9 cellular contexts compared by ENCODE assay signal in genomic region chr10:87861034-87861433, GRCh38. TPM values are rescaled to one million over a fixed set of nuclear protein-coding genes. Genes with fewer than 3 reads are reported as not detected.
DNase-seq lines count a peak whose midpoint lies in the region; ATAC-seq, FAIRE-seq and TF ChIP-seq lines count a peak whose summit lies in the region.
"Had no signal": no experiment of that assay in that cellular context is flagged by ENCODE, and none has a peak within 500 bp of the region (broad histone marks: within the 10 kb centered on the region; RNA-seq: fewer than 3 reads in every experiment).

No MANE protein-coding gene starts in this region.

- CTCF ChIA-PET in K562 (lab: Yijun Ruan, JAX; ENCODE audit: low intra/inter-chr PET ratio), result no interaction called here

- WGBS in K562 (ENCODE audit: insufficient coverage, low coverage, missing lambda C conversion rate), result 37% methylated on average over 4 of the region's 4 CpGs

- peak overlapping the region; percentile 95 to 98 (median 96) for H3K4me3 Mint-ChIP-seq in IgD-negative memory B cell

- H3K9me1 ChIP-seq in K562 (ENCODE audit: control insufficient read depth, insufficient read depth, low read length), result no peaks in the 10 kb centered on the region

- H3K4me3 ChIP-seq in BE2C (ENCODE audit: low read depth, low read length), result 0 out of 2 replicates have a peak overlapping the region, but pooled peaks have one; percentile 7
- H3K4me3 ChIP-seq in K562, result 0 out of 2 replicates have a peak overlapping the region, but pooled peaks have one; percentile 88
- H3K4me3 ChIP-seq in muscle layer of colon (ENCODE audit: low read depth in 1 of 2, low read length in 2 of 2), result peak overlapping the region in 1 of 2 donors; percentile 96

- H3K4me2 ChIP-seq in K562 (ENCODE audit: insufficient read depth, low read length), result peak overlapping the region; percentile 88

- intact Hi-C loops in K562 (cut with micrococcal nuclease), result loop anchor here (1.0 to 5.0 kb wide), 3 partner anchors 44 to 526 kb away; partner anchors contain the start of gene ATAD1

- no TSS peak for BruUV-seq in K562 (replicated peaks; lab: Mats Ljungman, UMichigan)

- H3K9me3 ChIP-seq in BE2C, result no peaks in the 10 kb centered on the region
- no peaks in the 10 kb centered on the region for H3K9me3 ChIP-seq in K562 (replicated peaks; ENCODE audit: control insufficient read depth, insufficient read depth, low read depth, low read length)
- H3K9me3 ChIP-seq in muscle layer of colon (ENCODE audit: low read length), result no peaks in the 10 kb centered on the region

- H3K27me3 Mint-ChIP-seq in IgD-negative memory B cell, result no peaks in the 10 kb centered on the region

- no peak overlapping the region; the same call in 2 of the 3 replicates for H3K27ac ChIP-seq in K562 (ENCODE audit: extremely low read depth, low read depth, low read length)
- no peak overlapping the region for H3K27ac ChIP-seq in muscle layer of colon (ENCODE audit: low read depth, low read length)

- H3K9ac ChIP-seq in K562 (ENCODE audit: insufficient read depth in 1 of 2, low read depth in 2 of 2, low read length in 2 of 2) (peak overlapping the region; percentile 78 to 91; a peak in 1 of 4 replicates), muscle layer of colon (ENCODE audit: low read length) (peak overlapping the region; percentile 55)

- no peaks in the 10 kb centered on the region for H3K36me3 Mint-ChIP-seq in IgD-negative memory B cell

- TF ChIP-seq EP300 in K562 (IDR thresholded peaks at IDR 0.05; ENCODE audit: low read length), result no peak

- TF ChIP-seq RAD21 in K562 (CRISPR knock-in tag; conservative IDR thresholded peaks at IDR 0.05 in 1 of 2, IDR thresholded peaks at IDR 0.05 in 1 of 2), result no peak

- peaks cover 6% of the 10 kb centered on the region; the same call in 1 of the 2 replicates for H3K4me1 ChIP-seq in BE2C
- H3K4me1 ChIP-seq in K562 (replicated peaks in 1 of 2; ENCODE audit: control insufficient read depth in 2 of 2, insufficient read depth in 2 of 2, low read length in 2 of 2), result peaks cover 3 to 11% of the 10 kb centered on the region in 2 experiments; a peak in 4 of 5 replicates
- H3K4me1 ChIP-seq in muscle layer of colon (ENCODE audit: insufficient read depth, low read length), result no peaks in the 10 kb centered on the region

- peak overlapping the region; percentile 98 for H2AFZ ChIP-seq in K562 (ENCODE audit: low read depth, low read length)

- TF ChIP-seq CTCF in BE2C (IDR thresholded peaks at IDR 0.05; ENCODE audit: low read depth, low read length), result no peak
- TF ChIP-seq CTCF in K562 (IDR thresholded peaks at IDR 0.05 in 2 of 3, conservative IDR thresholded peaks at IDR 0.05 in 1 of 3; ENCODE audit: insufficient read depth in 2 of 3, low read depth in 1 of 3, low read length in 3 of 3), result no peak

- H3K9me3 Mint-ChIP-seq in IgD-negative memory B cell, result no peaks in the 10 kb centered on the region

- no peak for TF ChIP-seq POLR2A in K562 (conservative IDR thresholded peaks at IDR 0.05)

- peak overlapping the region; percentile 92 to 99 (median 95) for H3K27ac Mint-ChIP-seq in IgD-negative memory B cell

- H4K20me1 ChIP-seq in K562 (replicated peaks; ENCODE audit: control insufficient read depth, insufficient read depth, low read length), result peaks cover 11% of the 10 kb centered on the region; the same call in 1 of the 2 replicates

- peaks cover 24% of the 10 kb centered on the region for H3K79me2 ChIP-seq in K562 (ENCODE audit: control insufficient read depth, insufficient read depth, low read length)

- H3K36me3 ChIP-seq in BE2C (peaks cover 3% of the 10 kb centered on the region; the same call in 1 of the 2 replicates), K562 (ENCODE audit: control insufficient read depth, insufficient read depth, low read length) (no peaks in the 10 kb centered on the region), muscle layer of colon (ENCODE audit: insufficient read depth, low read length) (no peaks in the 10 kb centered on the region)

- POLR2A ChIA-PET in K562 (lab: Yijun Ruan, JAX), result interaction anchor here (0.5 to 1.6 kb wide), 5 partner anchors 12 to 306 kb away, joined by 3 to 4 read pairs (median 3); no protein-coding TSS in a partner anchor

- DNase-seq in BE2C (no peak), K562 (ENCODE audit: extremely low read depth in 1 of 4, low spot score in 3 of 4) (no peak), NCI-H187 (lab: John Stamatoyannopoulos, UW) (no peak), occipital lobe (lab: John Stamatoyannopoulos, UW) (no peak)
- no peak for DNase-seq in stimulated activated CD4-positive, alpha-beta T cell treated with anti-CD3 and anti-CD28 coated beads, Interleukin-4, amount 100 ng/mL, for 24 hours

- ATAC-seq in K562, result no peak
- no peak for ATAC-seq in GM21515 (IDR thresholded peaks at IDR 0.05; ENCODE audit: unreplicated experiment)

- in situ Hi-C loops in K562 (cut with MboI), result loop anchor here (25.0 kb wide), 1 partner anchor 226 kb away; no protein-coding TSS in a partner anchor

- H3K4me1 Mint-ChIP-seq in IgD-negative memory B cell, result peaks cover 19 to 26% (median 24%) of the 10 kb centered on the region in 3 donors

- H3K27me3 ChIP-seq in BE2C (no peaks in the 10 kb centered on the region), K562 (ENCODE audit: control insufficient read depth in 2 of 2, insufficient read depth in 2 of 2, low read length in 2 of 2) (no peaks in the 10 kb centered on the region), muscle layer of colon (ENCODE audit: control insufficient read depth in 1 of 2, insufficient read depth in 2 of 2, low read length in 2 of 2) (no peaks in the 10 kb centered on the region)

- FAIRE-seq in K562 (lab: Jason Lieb, UNC), result no peak
- FAIRE-seq: TTC549 had no signal

RNA-seq across cellular contexts. Expression of gene KLLN, which starts 2.3 kb away (rescaled TPM):
- polyA plus RNA-seq in BE2C (2012; ENCODE audit: insufficient read depth, insufficient read length, low read depth), result 1.0 TPM
- polyA plus RNA-seq in IgD-negative memory B cell, result 0.25 TPM
- 0.42 and 0.51 TPM in 2 replicates for total RNA-seq in K562 (2011; cell fraction: chromatin; rRNA removed; ENCODE audit: low replicate concordance)
- 0.39 and 0.50 TPM in 2 replicates for total RNA-seq in K562 (2011; cell fraction: nucleolus; rRNA removed)
- 0.37 and 0.84 TPM in 2 replicates for total RNA-seq in K562 (2011; cell fraction: nucleoplasm; rRNA removed)
- total RNA-seq in K562 (2014; rRNA removed), result 0.09 and 0.41 TPM in 2 replicates
- total RNA-seq in K562 (2014; rRNA removed; fragmentation: Illumina TruSeq; extraction: Trizol), result 0.22 and 0.29 TPM in 2 replicates
- total RNA-seq in K562 (2015; rRNA removed; fragmentation: Illumina TruSeq; extraction: Trizol), result 0.25 and 0.34 TPM in 2 replicates
- total RNA-seq in K562 (2021), result 0.25 and 0.40 TPM in 2 replicates
- polyA plus RNA-seq in K562 (2011; rRNA removed), result 0.07 and 0.08 TPM in 2 replicates
- polyA plus RNA-seq in K562 (2011; cell fraction: cytosol; rRNA removed), result 0.10 and 0.12 TPM in 2 replicates
- 0.07 and 0.08 TPM in 2 replicates for polyA plus RNA-seq in K562 (2011; cell fraction: nucleus; rRNA removed)
- polyA plus RNA-seq in K562 (2012), result 0.21 and 0.44 TPM in 2 replicates
- 0.22 and 0.29 TPM in 2 replicates for polyA plus RNA-seq in K562 (2014; fragmentation: Illumina TruSeq; extraction: Trizol)
- under 1 TPM; 0.29 to 0.35 TPM for polyA plus RNA-seq in K562 (2014; fragmentation: Nextera tagmentation; extraction: Ambion mirVana)
- polyA plus RNA-seq in K562 (2014; rRNA removed), result 0.08 and 0.32 TPM in 2 replicates
- 0.18 and 0.24 TPM in 2 replicates for polyA minus RNA-seq in K562 (2011; rRNA and poly(A)+ RNA removed)
- not detected in 2 replicates for polyA minus RNA-seq in K562 (2011; cell fraction: cytosol; rRNA and poly(A)+ RNA removed)
- 0.54 and 0.89 TPM in 2 replicates for polyA minus RNA-seq in K562 (2011; cell fraction: nucleus; rRNA and poly(A)+ RNA removed)
- 0.62 TPM for total RNA-seq in occipital lobe

RNA-seq across cellular contexts. Expression of gene PTEN, which starts 2.4 kb away (rescaled TPM):
- 49.9 TPM for polyA plus RNA-seq in BE2C (2012; ENCODE audit: insufficient read depth, insufficient read length, low read depth)
- polyA plus RNA-seq in IgD-negative memory B cell (40.4 TPM), K562 (2011; rRNA removed) (24.2 and 25.0 TPM in 2 replicates), K562 (2014; fragmentation: Illumina TruSeq; extraction: Trizol) (15.6 and 15.7 TPM in 2 replicates), K562 (2014; fragmentation: Nextera tagmentation; extraction: Ambion mirVana) (10 to 100 TPM in 1 of 2 experiments, 1 to 10 TPM in 1; 8.4 to 12.8 TPM), K562 (2014; rRNA removed) (13.1 and 18.5 TPM in 2 replicates)
- total RNA-seq in K562 (2011; cell fraction: chromatin; rRNA removed; ENCODE audit: low replicate concordance), result 26.5 and 143 TPM in 2 replicates
- 16.0 and 23.8 TPM in 2 replicates for total RNA-seq in K562 (2011; cell fraction: nucleolus; rRNA removed)
- 61.3 and 94.4 TPM in 2 replicates for total RNA-seq in K562 (2011; cell fraction: nucleoplasm; rRNA removed)
- total RNA-seq in K562 (2014; rRNA removed) (16.9 and 22.2 TPM in 2 replicates), K562 (2014; rRNA removed; fragmentation: Illumina TruSeq; extraction: Trizol) (56.9 and 58.5 TPM in 2 replicates), K562 (2015; rRNA removed; fragmentation: Illumina TruSeq; extraction: Trizol) (52.7 and 56.4 TPM in 2 replicates), K562 (2021) (25.0 and 28.4 TPM in 2 replicates), occipital lobe (266 TPM)
- 3.4 and 4.9 TPM in 2 replicates for polyA plus RNA-seq in K562 (2011; cell fraction: cytosol; rRNA removed)
- 12.9 and 20.9 TPM in 2 replicates for polyA plus RNA-seq in K562 (2011; cell fraction: nucleus; rRNA removed)
- polyA plus RNA-seq in K562 (2012), result 17.3 and 29.7 TPM in 2 replicates
- 78.7 and 109 TPM in 2 replicates for polyA minus RNA-seq in K562 (2011; rRNA and poly(A)+ RNA removed)
- 24.5 and 44.1 TPM in 2 replicates for polyA minus RNA-seq in K562 (2011; cell fraction: cytosol; rRNA and poly(A)+ RNA removed)
- 54.4 and 127 TPM in 2 replicates for polyA minus RNA-seq in K562 (2011; cell fraction: nucleus; rRNA and poly(A)+ RNA removed)

RNA-seq across cellular contexts. Expression of gene ATAD1, which starts 43.0 kb away (rescaled TPM):
- polyA plus RNA-seq in BE2C (2012; ENCODE audit: insufficient read depth, insufficient read length, low read depth), result 32.5 TPM
- polyA plus RNA-seq in IgD-negative memory B cell (31.9 TPM), K562 (2011; rRNA removed) (23.6 and 30.4 TPM in 2 replicates), K562 (2014; fragmentation: Illumina TruSeq; extraction: Trizol) (21.6 and 26.8 TPM in 2 replicates), K562 (2014; fragmentation: Nextera tagmentation; extraction: Ambion mirVana) (10 to 100 TPM; 27.3 to 31.0 TPM), K562 (2014; rRNA removed) (16.9 and 18.9 TPM in 2 replicates)
- total RNA-seq in K562 (2011; cell fraction: chromatin; rRNA removed; ENCODE audit: low replicate concordance), result 26.9 and 67.3 TPM in 2 replicates
- total RNA-seq in K562 (2011; cell fraction: nucleolus; rRNA removed), result 14.2 and 17.1 TPM in 2 replicates
- 30.2 and 34.9 TPM in 2 replicates for total RNA-seq in K562 (2011; cell fraction: nucleoplasm; rRNA removed)
- total RNA-seq in K562 (2014; rRNA removed) (11.3 and 13.9 TPM in 2 replicates), K562 (2014; rRNA removed; fragmentation: Illumina TruSeq; extraction: Trizol) (33.8 and 42.0 TPM in 2 replicates), K562 (2015; rRNA removed; fragmentation: Illumina TruSeq; extraction: Trizol) (24.5 and 26.8 TPM in 2 replicates), K562 (2021) (28.9 and 33.2 TPM in 2 replicates), occipital lobe (85.3 TPM)
- 4.1 and 10.3 TPM in 2 replicates for polyA plus RNA-seq in K562 (2011; cell fraction: cytosol; rRNA removed)
- polyA plus RNA-seq in K562 (2011; cell fraction: nucleus; rRNA removed), result 5.6 and 8.9 TPM in 2 replicates
- 16.8 and 18.9 TPM in 2 replicates for polyA plus RNA-seq in K562 (2012)
- 39.5 and 40.0 TPM in 2 replicates for polyA minus RNA-seq in K562 (2011; rRNA and poly(A)+ RNA removed)
- 12.5 and 15.4 TPM in 2 replicates for polyA minus RNA-seq in K562 (2011; cell fraction: cytosol; rRNA and poly(A)+ RNA removed)
- 9.7 and 16.1 TPM in 2 replicates for polyA minus RNA-seq in K562 (2011; cell fraction: nucleus; rRNA and poly(A)+ RNA removed)
